Comparison of ENCODE assay signal across 9 cellular contexts in the genomic region with DNA sequence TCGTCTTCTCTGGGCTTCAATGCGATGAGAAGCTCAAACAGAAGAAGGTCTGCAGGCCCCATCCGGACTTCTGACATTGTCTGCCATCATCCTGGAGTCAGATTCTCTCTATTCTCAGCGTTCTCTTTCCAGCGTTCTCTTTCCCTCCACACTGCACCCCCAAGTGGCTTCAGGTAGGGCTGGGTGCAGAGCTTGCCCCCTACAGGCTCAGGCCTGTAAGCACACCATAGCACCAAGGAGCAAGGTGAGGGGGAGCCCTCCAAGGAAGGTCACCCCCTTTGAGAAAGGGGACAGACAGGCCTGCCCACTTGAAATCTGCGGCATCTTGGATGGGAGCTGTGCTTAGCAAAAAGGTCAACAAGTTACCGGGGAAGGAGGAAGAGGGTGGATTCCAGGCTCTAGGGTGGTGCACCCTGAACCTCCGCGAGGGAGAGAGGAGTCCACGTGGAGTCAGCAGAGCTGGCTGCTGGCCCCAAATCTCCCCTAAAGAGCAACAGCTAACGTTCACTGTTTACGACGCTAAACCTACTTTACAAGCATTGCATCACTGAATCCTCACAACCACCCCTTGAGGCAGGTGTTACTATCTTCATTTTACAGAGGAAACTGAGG. TPM values are rescaled to one million over a fixed set of nuclear protein-coding genes. Genes with fewer than 3 reads are reported as not detected.
A peak's percentile ranks its signal among the peaks of the same experiment; 100 is the strongest.
DNase-seq lines count a peak whose midpoint lies in the region; ATAC-seq, FAIRE-seq and TF ChIP-seq lines count a peak whose summit lies in the region.
"Had no signal": no experiment of that assay in that cellular context is flagged by ENCODE, and none has a peak within 500 bp of the region (broad histone marks: within the 10 kb centered on the region; RNA-seq: fewer than 3 reads in every experiment).

No MANE protein-coding gene starts in this region.

- H3K4me3 ChIP-seq in BJ (ENCODE audit: low read depth, low read length) (no peak overlapping the region), OCI-LY1 (ENCODE audit: low read depth, low read length, poor library complexity, severe bottlenecking) (no peak overlapping the region)

- peak; percentile 65 for ATAC-seq in GM19372 (IDR thresholded peaks at IDR 0.05; ENCODE audit: low read depth, unreplicated experiment)
- no peak for ATAC-seq in central memory CD8-positive, alpha-beta T cell (replicated peaks; ENCODE audit: extremely low read depth, poor library complexity, severe bottlenecking)

- H3K4me2 ChIP-seq in OCI-LY1 (ENCODE audit: low read length) = no peak overlapping the region

- no peak overlapping the region for H2AFZ ChIP-seq in OCI-LY1 (ENCODE audit: low read length)

- H3K27ac ChIP-seq in OCI-LY1 (ENCODE audit: low read depth, low read length, poor library complexity, severe bottlenecking) = no peak overlapping the region

- TF ChIP-seq CTCF in BJ (IDR thresholded peaks at IDR 0.05; ENCODE audit: insufficient read depth, low read depth, low read length) (peak; percentile 91), OCI-LY1 (IDR thresholded peaks at IDR 0.05; ENCODE audit: low read length) (peak; percentile 85), mesothelial cell of epicardium (IDR thresholded peaks at IDR 0.05; ENCODE audit: unreplicated experiment) (peak; percentile 62)

- H3K4me1 Mint-ChIP-seq in central memory CD8-positive, alpha-beta T cell = peaks cover 31% of the 10 kb centered on the region
- H3K4me1 Mint-ChIP-seq in mesothelial cell of epicardium = no peaks in the 10 kb centered on the region

- no peaks in the 10 kb centered on the region for H3K9me3 Mint-ChIP-seq in central memory CD8-positive, alpha-beta T cell
- H3K9me3 Mint-ChIP-seq in mesothelial cell of epicardium = no peaks in the 10 kb centered on the region

- peaks cover 12% of the 10 kb centered on the region for H3K4me1 ChIP-seq in OCI-LY1 (ENCODE audit: insufficient read depth, low read length, severe bottlenecking)

- no peaks in the 10 kb centered on the region for H3K79me2 ChIP-seq in OCI-LY1 (ENCODE audit: insufficient read depth, low read length)

- CTCF ChIA-PET in BJ (lab: Yijun Ruan, JAX) = interaction anchor here (0.6 to 10.9 kb wide), 33 partner anchors 8 to 1184 kb away, joined by 3 to 519 read pairs (median 5); a partner anchor contains a TSS

- no peaks in the 10 kb centered on the region for H3K27me3 ChIP-seq in BJ (ENCODE audit: control insufficient read depth, insufficient read depth, low read length)
- no peaks in the 10 kb centered on the region for H3K27me3 ChIP-seq in OCI-LY1 (ENCODE audit: insufficient read depth, low read length)

- H3F3A ChIP-seq in OCI-LY1 (ENCODE audit: insufficient read depth, low read length) = no peaks in the 10 kb centered on the region

- H3K9me2 ChIP-seq in OCI-LY1 (ENCODE audit: low read depth, low read length) = no peaks in the 10 kb centered on the region

- H3K27ac Mint-ChIP-seq in central memory CD8-positive, alpha-beta T cell (ENCODE audit: low read depth) = peak overlapping the region; percentile 61
- no peak overlapping the region for H3K27ac Mint-ChIP-seq in mesothelial cell of epicardium

- DNase-seq in BJ (ENCODE audit: low read depth) (no peak), mesothelial cell of epicardium (ENCODE audit: low spot score in 2 of 2, unreplicated experiment in 2 of 2) (no peak), RCC 7860 (ENCODE audit: low spot score) (no peak), SW480 (ENCODE audit: low spot score) (no peak), NCI-H526 treated with DMSO at 0.1 percent for 48 hours (lab: John Stamatoyannopoulos, UW) (no peak)
- no peak for DNase-seq in central memory CD8-positive, alpha-beta T cell (ENCODE audit: low spot score in 2 of 2)

- POLR2A ChIA-PET in BJ (lab: Charles Lee) = no interaction called here

- no peaks in the 10 kb centered on the region for H3K27me3 Mint-ChIP-seq in central memory CD8-positive, alpha-beta T cell
- H3K27me3 Mint-ChIP-seq in mesothelial cell of epicardium (ENCODE audit: low read depth) = no peaks in the 10 kb centered on the region

- no peaks in the 10 kb centered on the region for H3K9me3 ChIP-seq in OCI-LY1 (ENCODE audit: low read length)

- H3K9ac ChIP-seq in OCI-LY1 (ENCODE audit: low read length) = no peak overlapping the region

- FAIRE-seq in RCC 7860 (lab: Jason Lieb, UNC) = no peak
- FAIRE-seq: endometrium had no signal

- no peaks in the 10 kb centered on the region for H4K20me1 ChIP-seq in OCI-LY1 (ENCODE audit: insufficient read depth, low read length)

- peaks cover 71% of the 10 kb centered on the region for H3K36me3 Mint-ChIP-seq in central memory CD8-positive, alpha-beta T cell (ENCODE audit: insufficient read depth)
- H3K36me3 Mint-ChIP-seq in mesothelial cell of epicardium = peaks cover 33% of the 10 kb centered on the region

- no peak overlapping the region for H3K4me3 Mint-ChIP-seq in central memory CD8-positive, alpha-beta T cell
- no peak overlapping the region for H3K4me3 Mint-ChIP-seq in mesothelial cell of epicardium

- H3K36me3 ChIP-seq in BJ (ENCODE audit: control insufficient read depth, insufficient read depth, low read length) (peaks cover 38% of the 10 kb centered on the region), OCI-LY1 (ENCODE audit: insufficient read depth, low read length) (peaks cover 95% of the 10 kb centered on the region)

RNA-seq across cellular contexts. Expression of a gene that starts 27.5 kb away (rescaled TPM):
- 2.8 and 3.8 TPM in 2 replicates for polyA plus RNA-seq in BJ (2011; rRNA removed)
- polyA minus RNA-seq in BJ (2011; rRNA and poly(A)+ RNA removed) = 0.72 and 1.3 TPM in 2 replicates
- total RNA-seq in mesothelial cell of epicardium = 2.0 to 2.6 TPM (median 2.4 TPM) in 3 replicates

RNA-seq across cellular contexts. Expression of a gene that starts 32.9 kb away (rescaled TPM):
- 54.5 and 80.8 TPM in 2 replicates for polyA plus RNA-seq in BJ (2011; rRNA removed)
- 60.9 and 76.3 TPM in 2 replicates for polyA minus RNA-seq in BJ (2011; rRNA and poly(A)+ RNA removed)
- 80.4 to 84.1 TPM (median 81.8 TPM) in 3 replicates for total RNA-seq in mesothelial cell of epicardium
